Comparison of ENCODE assay signal across 8 cellular contexts in genomic region chr3:143674100-143674968, GRCh38.
A peak's percentile ranks its signal among the peaks of the same experiment; 100 is the strongest.
DNase-seq lines count a peak whose midpoint lies in the region; ATAC-seq lines count a peak whose summit lies in the region.

No MANE protein-coding gene starts in this region.

- DNase-seq in AML-193 (lab: John Stamatoyannopoulos, UW), result peak; percentile 81 to 89
- DNase-seq in NCI-H2196 (lab: John Stamatoyannopoulos, UW; ENCODE audit: unreplicated experiment), result peak; percentile 79
- DNase-seq in central memory CD8-positive, alpha-beta T cell (ENCODE audit: low spot score in 2 of 2), result peak; percentile 44 to 62
- peak; percentile 65 to 68 for DNase-seq in left colon
- peak; percentile 60 for DNase-seq in stimulated activated CD4-positive, alpha-beta T cell treated with anti-CD3 and anti-CD28 coated beads, Interleukin-4, amount 100 ng/mL, for 1 hour

- H3K4me1 Mint-ChIP-seq in central memory CD8-positive, alpha-beta T cell, result peaks cover 7% of the 10 kb centered on the region

- ATAC-seq in GM18907 (IDR thresholded peaks at IDR 0.05; ENCODE audit: unreplicated experiment) (peak; percentile 75), HG03135 (IDR thresholded peaks at IDR 0.05; ENCODE audit: unreplicated experiment) (peak; percentile 66), left colon (peak; percentile 82)
- ATAC-seq in activated CD4-positive, CD25-positive, alpha-beta regulatory T cell treated with anti-CD3 and anti-CD28 coated beads, Interleukin-2, amount 50 U/mL, for 24 hours, result peak; percentile 83 to 92
- ATAC-seq in central memory CD8-positive, alpha-beta T cell (replicated peaks; ENCODE audit: extremely low read depth, poor library complexity, severe bottlenecking), result peak; percentile 71

- H3K4me3 Mint-ChIP-seq in central memory CD8-positive, alpha-beta T cell, result peak overlapping the region; percentile 44

- H3K36me3 Mint-ChIP-seq in central memory CD8-positive, alpha-beta T cell (ENCODE audit: insufficient read depth), result peaks cover 2% of the 10 kb centered on the region

- intact Hi-C loops in left colon (cut with DNase I, micrococcal nuclease), result no loop called here

- H3K27me3 Mint-ChIP-seq in central memory CD8-positive, alpha-beta T cell, result no peaks in the 10 kb centered on the region

- no peaks in the 10 kb centered on the region for H3K9me3 Mint-ChIP-seq in central memory CD8-positive, alpha-beta T cell

- peak overlapping the region; percentile 45 for H3K27ac Mint-ChIP-seq in central memory CD8-positive, alpha-beta T cell (ENCODE audit: low read depth)

Comparison
In these comparisons a context has a peak if more than half of its experiments do, and no peak if none do; other contexts are left out.
1. Peak in every context shown above with its lines: DNase-seq and ATAC-seq.